In genomic region chr6:13286185-13286584, GRCh38 we compare ENCODE assay signal across 15 cellular contexts. TPM values are rescaled to one million over a fixed set of nuclear protein-coding genes. Genes with fewer than 3 reads are reported as not detected.
A peak's percentile ranks its signal among the peaks of the same experiment; 100 is the strongest.
DNase-seq lines count a peak whose midpoint lies in the region; ATAC-seq and TF ChIP-seq lines count a peak whose summit lies in the region.
"Had no signal": no experiment of that assay in that cellular context is flagged by ENCODE, and none has a peak within 500 bp of the region (broad histone marks: within the 10 kb centered on the region; RNA-seq: fewer than 3 reads in every experiment).

No MANE protein-coding gene starts in this region.

- H3K27me3 ChIP-seq in Karpas-422 (ENCODE audit: low read length) (no peaks in the 10 kb centered on the region), brain microvascular endothelial cell (replicated peaks) (no peaks in the 10 kb centered on the region), smooth muscle cell (ENCODE audit: low read depth) (no peaks in the 10 kb centered on the region)

- H3F3A ChIP-seq in smooth muscle cell (ENCODE audit: low read depth) = no peaks in the 10 kb centered on the region

- H3K4me2 ChIP-seq in Karpas-422 (ENCODE audit: low read depth, low read length, poor library complexity, severe bottlenecking) = no peak overlapping the region
- H3K4me2 ChIP-seq in smooth muscle cell = no peak overlapping the region

- no peaks in the 10 kb centered on the region for H3K36me3 ChIP-seq in Karpas-422 (ENCODE audit: insufficient read depth, low read length)
- no peaks in the 10 kb centered on the region for H3K36me3 ChIP-seq in brain microvascular endothelial cell (replicated peaks)
- no peaks in the 10 kb centered on the region for H3K36me3 ChIP-seq in smooth muscle cell (ENCODE audit: low read depth)

- H3K4me3 Mint-ChIP-seq in naive thymus-derived CD8-positive, alpha-beta T cell = no peak overlapping the region
- H3K4me3 Mint-ChIP-seq: endodermal cell had no signal

- H3K4me1 ChIP-seq in Karpas-422 (ENCODE audit: low read length) (peaks cover 20% of the 10 kb centered on the region), smooth muscle cell (ENCODE audit: low read depth) (peaks cover 4% of the 10 kb centered on the region)

- H3K9me3 Mint-ChIP-seq in naive thymus-derived CD8-positive, alpha-beta T cell = peaks cover 0 to 48% (median 12%) of the 10 kb centered on the region in 9 donors

- H4K20me1 ChIP-seq in Karpas-422 (ENCODE audit: insufficient read depth, low read depth, low read length) (no peaks in the 10 kb centered on the region), smooth muscle cell (ENCODE audit: low read depth) (no peaks in the 10 kb centered on the region)

- H3K27me3 Mint-ChIP-seq in naive thymus-derived CD8-positive, alpha-beta T cell = no peaks in the 10 kb centered on the region

- H3K9ac ChIP-seq in Karpas-422 (ENCODE audit: low read length) = no peak overlapping the region
- no peak overlapping the region for H3K9ac ChIP-seq in smooth muscle cell (ENCODE audit: low read depth)

- in situ Hi-C loops in brain microvascular endothelial cell (cut with HindIII; ENCODE audit: low pct_ligation_motif_present, low sequenced_read_pairs) = no loop called here

- ATAC-seq in GM21529 (IDR thresholded peaks at IDR 0.05; ENCODE audit: unreplicated experiment) = peak; percentile 72
- no peak for ATAC-seq in naive thymus-derived CD8-positive, alpha-beta T cell
- ATAC-seq: activated naive CD4-positive, alpha-beta T cell treated with anti-CD3 and anti-CD28 coated beads, Interleukin-2, amount 50 U/mL, for 72 hours; mucosa of descending colon had no signal

- whole genome bisulfite sequencing in smooth muscle cell (ENCODE audit: low lambda C conversion rate) = 84% methylated on average over 4 of the region's 4 CpGs

- H3K9me3 ChIP-seq in Karpas-422 (ENCODE audit: low read length) = no peaks in the 10 kb centered on the region
- no peaks in the 10 kb centered on the region for H3K9me3 ChIP-seq in smooth muscle cell (replicated peaks; ENCODE audit: low read depth)

- H2AFZ ChIP-seq in Karpas-422 (ENCODE audit: low read length) (no peak overlapping the region), smooth muscle cell (ENCODE audit: low read depth) (no peak overlapping the region)

- TF ChIP-seq CTCF in coronary artery (IDR thresholded peaks at IDR 0.05) (no peak), brain microvascular endothelial cell (IDR thresholded peaks at IDR 0.05; ENCODE audit: low read depth, low read length, missing control alignments) (no peak), smooth muscle cell (IDR thresholded peaks at IDR 0.05; ENCODE audit: borderline replicate concordance, insufficient read depth, poor library complexity, severe bottlenecking) (no peak)

- H3K27ac ChIP-seq in Karpas-422 (ENCODE audit: low read length) (no peak overlapping the region), coronary artery (no peak overlapping the region), brain microvascular endothelial cell (no peak overlapping the region), smooth muscle cell (ENCODE audit: low read depth) (no peak overlapping the region)

- DNase-seq in CD1c-positive myeloid dendritic cell (ENCODE audit: extremely low spot score) (peak; percentile 83), Karpas-422 (peak; percentile 55), coronary artery (ENCODE audit: low spot score) (peak; percentile 22), brain microvascular endothelial cell (no peak), SW 1271 (lab: John Stamatoyannopoulos, UW) (no peak), smooth muscle cell (lab: John Stamatoyannopoulos, UW; ENCODE audit: unreplicated experiment) (no peak)
- DNase-seq in naive thymus-derived CD8-positive, alpha-beta T cell = no peak
- DNase-seq: endodermal cell, NCI-H2029 treated with DMSO at 0.1 percent for 48 hours, NCI-H774, posterior cingulate gyrus, SHP77 had no signal

- H3K27ac Mint-ChIP-seq in naive thymus-derived CD8-positive, alpha-beta T cell = peak overlapping the region in 1 of 10 donors; percentile 4
- H3K27ac Mint-ChIP-seq: activated naive CD4-positive, alpha-beta T cell treated with anti-CD3 and anti-CD28 coated beads, Interleukin-2, amount 50 U/mL, for 72 hours; endodermal cell had no signal

- peaks cover 22 to 35% (median 24%) of the 10 kb centered on the region in 3 donors for H3K36me3 Mint-ChIP-seq in naive thymus-derived CD8-positive, alpha-beta T cell

- peaks cover 0 to 17% (median 0%) of the 10 kb centered on the region in 4 donors for H3K4me1 Mint-ChIP-seq in naive thymus-derived CD8-positive, alpha-beta T cell

- H3K4me3 ChIP-seq in Karpas-422 (ENCODE audit: low read length) = no peak overlapping the region
- H3K4me3 ChIP-seq in coronary artery = no peak overlapping the region
- H3K4me3 ChIP-seq in brain microvascular endothelial cell (ENCODE audit: low read depth, low read length) = no peak overlapping the region
- H3K4me3 ChIP-seq in smooth muscle cell = no peak overlapping the region
- H3K4me3 ChIP-seq: mucosa of descending colon had no signal

- no peaks in the 10 kb centered on the region for H3K9me2 ChIP-seq in Karpas-422 (replicated peaks; ENCODE audit: insufficient read depth, low read length)

- POLR2A ChIA-PET in naive thymus-derived CD8-positive, alpha-beta T cell (lab: Charles Lee) = no interaction called here

- H3K79me2 ChIP-seq in Karpas-422 (ENCODE audit: low read length) (no peaks in the 10 kb centered on the region), smooth muscle cell (ENCODE audit: low read depth) (no peaks in the 10 kb centered on the region)

RNA-seq across cellular contexts. Expression of gene TBC1D7, which starts 42.2 kb away (rescaled TPM):
- 16.3 and 28.6 TPM in 2 replicates for total RNA-seq in Karpas-422 (2014; rRNA removed; shearing (Covaris generic); ENCODE audit: low replicate concordance)
- 10 to 100 TPM; 17.9 to 19.2 TPM for total RNA-seq in naive thymus-derived CD8-positive, alpha-beta T cell
- polyA plus RNA-seq in naive thymus-derived CD8-positive, alpha-beta T cell = 10 to 100 TPM; 11.8 to 17.1 (median 12.5) TPM
- 19.6 and 21.1 TPM in 2 replicates for total RNA-seq in smooth muscle cell
- polyA plus RNA-seq in smooth muscle cell = 29.5 and 39.6 TPM in 2 replicates

Comparison
In these comparisons a context has a peak if more than half of its experiments do, and no peak if none do; other contexts are left out.
1. DNase-seq: peak in CD1c-positive myeloid dendritic cell (single experiment), Karpas-422 (single experiment) and coronary artery (single experiment); none in brain microvascular endothelial cell (single experiment), SW 1271 (0 of 2), naive thymus-derived CD8-positive, alpha-beta T cell (0 of 10) and smooth muscle cell (single experiment).